ENCODE assay signal across 8 cellular contexts in the genomic region with DNA sequence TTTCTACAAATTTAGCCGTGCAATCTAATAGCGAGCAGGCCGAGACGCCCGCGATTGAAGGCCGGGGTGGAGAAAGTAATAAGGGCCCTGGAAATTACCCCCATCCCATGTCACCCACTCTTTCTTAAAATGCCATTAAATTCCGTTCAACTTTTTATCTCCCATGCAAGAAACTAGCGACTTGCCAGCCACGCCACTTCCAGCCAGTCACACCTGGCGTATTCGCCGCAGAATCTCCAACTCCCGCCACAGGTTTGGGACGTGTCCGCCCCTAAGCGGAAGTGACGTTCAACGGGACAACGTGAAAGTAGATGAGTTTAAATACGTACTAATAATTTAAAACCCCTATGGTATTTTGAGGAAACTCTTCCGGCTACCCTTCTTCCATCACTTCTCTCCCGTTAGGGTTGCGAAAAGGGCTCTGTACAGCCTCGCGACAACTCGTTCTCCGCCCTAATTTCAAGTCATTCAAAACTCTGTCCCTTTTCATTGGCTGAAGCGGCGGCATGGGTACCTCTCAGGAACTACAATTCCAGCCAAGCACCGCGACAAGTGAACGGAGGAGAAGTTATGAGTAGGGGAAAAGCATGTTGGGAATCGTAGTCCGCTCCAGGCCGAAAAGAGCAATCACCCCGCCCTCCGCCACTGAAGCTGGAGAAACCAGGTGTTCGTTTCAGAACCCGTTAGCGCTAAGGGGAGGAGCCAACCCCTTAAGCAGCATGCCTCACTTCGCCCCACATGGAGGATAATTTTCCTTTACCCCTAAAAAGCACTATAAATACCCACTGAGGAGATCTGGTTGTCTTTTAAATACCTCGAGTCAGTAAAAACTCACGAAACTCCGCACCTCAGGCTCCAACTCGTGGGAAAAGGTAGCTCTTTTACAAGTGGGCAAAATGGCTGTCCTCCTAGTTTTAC. TPM values are rescaled to one million over a fixed set of nuclear protein-coding genes. Genes with fewer than 3 reads are reported as not detected.
DNase-seq lines count a peak whose midpoint lies in the region; ATAC-seq and TF ChIP-seq lines count a peak whose summit lies in the region.

Gene ZRANB3, minus strand, starts transcription at position 906 of the 918 bp plus-strand sequence.

- 1% methylated on average over 46 of the region's 46 CpGs for WGBS in hepatocyte (ENCODE audit: low lambda C conversion rate, missing lambda C conversion rate)
- 0% methylated on average over 46 of the region's 46 CpGs for WGBS in aorta, 2 donors

- H2AFZ ChIP-seq in hepatocyte: peak within 1 kb of the TSS; percentile 82

- no peaks in the 10 kb centered on the region for H3K36me3 ChIP-seq in hepatocyte (replicated peaks; ENCODE audit: insufficient read depth, low read depth)
- no peaks in the 10 kb centered on the region for H3K36me3 ChIP-seq in aorta (ENCODE audit: control insufficient read depth in 1 of 2, insufficient read depth in 2 of 2, low read length in 1 of 2)

- no peaks in the 10 kb centered on the region for H3K9me2 ChIP-seq in hepatocyte (replicated peaks; ENCODE audit: insufficient read depth)

- H3K9me3 ChIP-seq in hepatocyte (ENCODE audit: low read depth) (no peaks in the 10 kb centered on the region), aorta (ENCODE audit: control insufficient read depth, low read length) (no peaks in the 10 kb centered on the region)

- peak within 1 kb of the TSS; percentile 86 for H3K27ac ChIP-seq in hepatocyte
- H3K27ac ChIP-seq in aorta (ENCODE audit: low read depth in 1 of 2, low read length in 2 of 2): peak within 1 kb of the TSS; percentile 20 to 96

- peak; percentile 51 for ATAC-seq in GM18519 (IDR thresholded peaks at IDR 0.05; ENCODE audit: low FRiP score, unreplicated experiment)
- peak; percentile 73 for ATAC-seq in HG03039 (IDR thresholded peaks at IDR 0.05; ENCODE audit: unreplicated experiment)
- ATAC-seq in aorta (ENCODE audit: low FRiP score): peak; percentile 93

- DNase-seq in NCI-H2081 (lab: John Stamatoyannopoulos, UW): peak; percentile 97 to 99
- peak; percentile 81 for DNase-seq in T1000 (lab: John Stamatoyannopoulos, UW)
- peak; percentile 99 for DNase-seq in astrocyte of the hippocampus (ENCODE audit: low read depth, low spot score)
- peak; percentile 96 for DNase-seq in hepatocyte (ENCODE audit: low spot score)
- DNase-seq in renal cortical epithelial cell (ENCODE audit: low read depth): peak; percentile 98
- peak; percentile 94 to 96 for DNase-seq in aorta

- TF ChIP-seq CTCF in hepatocyte (IDR thresholded peaks at IDR 0.05; ENCODE audit: poor library complexity): no peak

- H3K4me3 ChIP-seq in hepatocyte: peak within 1 kb of the TSS; percentile 46
- H3K4me3 ChIP-seq in aorta (ENCODE audit: low read length in 2 of 2): peak within 1 kb of the TSS; percentile 42 to 85

- H4K20me1 ChIP-seq in hepatocyte (ENCODE audit: insufficient read depth, poor library complexity, severe bottlenecking): no peaks in the 10 kb centered on the region

- intact Hi-C loops in aorta (cut with DNase I): loop anchor here (1.0 to 2.0 kb wide), 2 partner anchors 211 to 478 kb away; partner anchors contain the start of genes RAB3GAP1 (in 1 of the 2) and UBXN4 (in 1 of the 2)

- H3K27me3 ChIP-seq in hepatocyte: no peaks in the 10 kb centered on the region
- no peaks in the 10 kb centered on the region for H3K27me3 ChIP-seq in aorta (ENCODE audit: control insufficient read depth in 1 of 2, insufficient read depth in 2 of 2, low read length in 1 of 2)

- H3K4me2 ChIP-seq in hepatocyte: peak within 1 kb of the TSS; percentile 93

- H3K4me1 ChIP-seq in hepatocyte (ENCODE audit: insufficient read depth) (peaks cover 11% of the 10 kb centered on the region), aorta (ENCODE audit: control insufficient read depth in 1 of 2, insufficient read depth in 2 of 2, low read length in 2 of 2) (no peaks in the 10 kb centered on the region)

- H3K79me2 ChIP-seq in hepatocyte: peaks cover 47% of the 10 kb centered on the region

RNA-seq across cellular contexts. Expression of gene ZRANB3, which starts in this region (rescaled TPM):
- total RNA-seq in hepatocyte (6.9 and 10.4 TPM in 2 replicates), renal cortical epithelial cell (10.2 and 14.6 TPM in 2 replicates), aorta (1 to 10 TPM; 3.6 to 4.2 TPM)
- polyA plus RNA-seq in hepatocyte (3.6 and 4.1 TPM in 2 replicates), aorta (1 to 10 TPM in 1 of 2 donors, not detected in 1; 3.8 TPM)

Comparison
In these comparisons a context has a peak if more than half of its experiments do, and no peak if none do; other contexts are left out.
1. Peak in every context shown above with its lines: DNase-seq, ATAC-seq, H3K4me3 ChIP-seq and H3K27ac ChIP-seq.